8 cellular contexts compared by ENCODE assay signal in the genomic region with DNA sequence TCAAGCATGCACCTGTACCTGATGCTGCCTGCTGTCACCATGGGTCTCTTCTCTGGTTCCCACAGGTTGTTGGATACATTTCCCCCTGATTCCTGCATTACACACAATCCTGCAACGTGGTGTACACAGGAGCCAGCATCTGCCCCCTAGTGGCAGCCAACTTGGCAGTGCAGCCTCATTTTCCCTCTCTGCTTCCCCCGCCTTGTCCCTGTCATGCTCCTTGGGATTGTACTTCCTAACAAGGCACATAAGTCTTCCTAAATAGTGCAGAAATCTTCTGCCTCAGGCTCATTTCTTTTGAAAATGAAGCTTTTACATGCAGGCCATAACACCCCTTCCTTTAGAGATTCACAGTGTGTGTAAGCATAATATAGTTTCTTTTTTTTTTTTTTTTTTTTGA.
DNase-seq lines count a peak whose midpoint lies in the region; ATAC-seq and TF ChIP-seq lines count a peak whose summit lies in the region.

No MANE protein-coding gene starts in this region.

- DNase-seq in BE2C: peak; percentile 55
- DNase-seq in GM13976 (ENCODE audit: low spot score): peak; percentile 60
- peak; percentile 3 for DNase-seq in globus pallidus (ENCODE audit: low spot score)
- no peak for DNase-seq in SHP77 treated with DMSO at 0.1 percent for 48 hours (lab: John Stamatoyannopoulos, UW)
- DNase-seq in activated naive CD4-positive, alpha-beta T cell treated with anti-CD3 and anti-CD28 coated beads, Interleukin-2, amount 50 U/mL, for 16 hours: no peak

- H3K4me3 ChIP-seq in BE2C (ENCODE audit: low read depth, low read length) (no peak overlapping the region), OCI-LY3 (ENCODE audit: low read length) (no peak overlapping the region)

- H3K27ac ChIP-seq in OCI-LY3 (ENCODE audit: low read length): no peak overlapping the region

- H3K27me3 ChIP-seq in BE2C (0 out of 2 replicates have a peak, but pooled peaks cover 2% of the 10 kb centered on the region), OCI-LY3 (ENCODE audit: low read depth, low read length) (no peaks in the 10 kb centered on the region)

- H3K4me2 ChIP-seq in OCI-LY3 (ENCODE audit: low read length): no peak overlapping the region

- TF ChIP-seq CTCF in BE2C (IDR thresholded peaks at IDR 0.05; ENCODE audit: low read depth, low read length) (peak; percentile 87), GM13976 (IDR thresholded peaks at IDR 0.05; ENCODE audit: borderline replicate concordance, control extremely low read depth, extremely low read depth, insufficient read depth, missing control alignments) (peak; percentile 46), OCI-LY3 (IDR thresholded peaks at IDR 0.05; ENCODE audit: low read depth, low read length) (peak; percentile 58)

- H3K4me1 ChIP-seq in BE2C (no peaks in the 10 kb centered on the region), OCI-LY3 (ENCODE audit: low read length) (no peaks in the 10 kb centered on the region)

- no peaks in the 10 kb centered on the region for H3K79me2 ChIP-seq in OCI-LY3 (ENCODE audit: low read length)

- H3K36me3 ChIP-seq in BE2C: no peaks in the 10 kb centered on the region
- no peaks in the 10 kb centered on the region for H3K36me3 ChIP-seq in OCI-LY3 (replicated peaks; ENCODE audit: low read depth, low read length)

- ATAC-seq in HG02885 (IDR thresholded peaks at IDR 0.05; ENCODE audit: poor library complexity, unreplicated experiment): peak; percentile 90
- no peak for ATAC-seq in HG03097 (IDR thresholded peaks at IDR 0.05; ENCODE audit: low FRiP score, unreplicated experiment)

- no peaks in the 10 kb centered on the region for H3K9me3 ChIP-seq in BE2C
- H3K9me3 ChIP-seq in OCI-LY3 (ENCODE audit: insufficient read depth, low read length): no peaks in the 10 kb centered on the region

- no peaks in the 10 kb centered on the region for H4K20me1 ChIP-seq in OCI-LY3 (ENCODE audit: insufficient read depth, low read length)

- in situ Hi-C loops in GM13976 (cut with MboI; ENCODE audit: low sequenced_read_pairs, unreplicated experiment): no loop called here

- no peak overlapping the region for H2AFZ ChIP-seq in OCI-LY3 (ENCODE audit: low read depth, low read length)

- no peak overlapping the region for H3K9ac ChIP-seq in OCI-LY3 (ENCODE audit: low read length)

Comparison
In these comparisons a context has a peak if more than half of its experiments do, and no peak if none do; other contexts are left out.
1. DNase-seq: peak in BE2C (single experiment), GM13976 (single experiment) and globus pallidus (single experiment); none in SHP77 treated with DMSO at 0.1 percent for 48 hours (single experiment) and activated naive CD4-positive, alpha-beta T cell treated with anti-CD3 and anti-CD28 coated beads, Interleukin-2, amount 50 U/mL, for 16 hours (single experiment).
2. Peak in every context shown above with its lines, with median percentiles within 50 percentile points of each other: CTCF ChIP-seq.